15 cellular contexts compared by ENCODE assay signal in the genomic region with DNA sequence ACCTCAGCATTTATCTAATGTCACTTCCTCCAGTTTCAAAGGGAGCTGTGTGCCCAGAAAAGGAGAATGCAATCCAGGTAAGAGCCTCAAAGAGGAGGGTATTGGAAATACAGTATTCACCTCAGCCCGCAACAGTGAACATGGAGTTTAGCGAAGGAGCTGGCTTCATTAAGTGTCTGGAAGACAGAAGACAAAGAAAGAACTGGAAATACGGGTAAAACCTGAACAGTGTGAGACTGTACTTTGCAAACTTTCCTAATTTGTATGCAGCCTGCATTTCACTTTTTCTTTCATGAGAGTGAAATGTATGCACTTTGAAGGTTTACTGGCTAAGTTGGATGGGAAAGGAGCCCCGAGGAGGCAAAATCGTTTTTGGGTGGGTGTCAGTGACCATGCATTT.
A peak's percentile ranks its signal among the peaks of the same experiment; 100 is the strongest.
DNase-seq lines count a peak whose midpoint lies in the region; ATAC-seq, FAIRE-seq and TF ChIP-seq lines count a peak whose summit lies in the region.
"Had no signal": no experiment of that assay in that cellular context is flagged by ENCODE, and none has a peak within 500 bp of the region (broad histone marks: within the 10 kb centered on the region; RNA-seq: fewer than 3 reads in every experiment).

No MANE protein-coding gene starts in this region.

- H3K4me3 ChIP-seq in H1 (ENCODE audit: extremely low read depth in 1 of 4, insufficient read depth in 2 of 4, low read depth in 3 of 4, low read length in 4 of 4) (no peak overlapping the region), hepatocyte (no peak overlapping the region), neuronal stem cell (ENCODE audit: low read length in 2 of 2) (peak overlapping the region in 1 of 2 donors; percentile 21), gastroesophageal sphincter (no peak overlapping the region), ascending aorta (no peak overlapping the region)
- H3K4me3 ChIP-seq: BLaER1, HAP-1 had no signal

- TF ChIP-seq EP300 in H1 (IDR thresholded peaks at IDR 0.05; ENCODE audit: borderline replicate concordance in 1 of 2, low read depth in 2 of 2, low read length in 2 of 2): no peak
- TF ChIP-seq EP300 in gastroesophageal sphincter (IDR thresholded peaks at IDR 0.05): no peak

- peak overlapping the region; percentile 21; the same call in 1 of the 2 replicates for H2BK12ac ChIP-seq in H1 (ENCODE audit: low read depth, low read length)
- no peak overlapping the region for H2BK12ac ChIP-seq in neuronal stem cell (ENCODE audit: low read length)

- H3K23me2 ChIP-seq in H1 (ENCODE audit: low read depth, low read length): no peaks in the 10 kb centered on the region

- H3K9me2 ChIP-seq in hepatocyte (replicated peaks; ENCODE audit: insufficient read depth): no peaks in the 10 kb centered on the region

- H3K79me1 ChIP-seq in H1 (ENCODE audit: low read depth, low read length) (no peaks in the 10 kb centered on the region), neuronal stem cell (ENCODE audit: low read depth, low read length) (no peaks in the 10 kb centered on the region)

- no peak for TF ChIP-seq RAD21 in H1 (IDR thresholded peaks at IDR 0.05 in 1 of 2, conservative IDR thresholded peaks at IDR 0.05 in 1 of 2; ENCODE audit: low read depth in 2 of 2, low read length in 2 of 2)

- H3K4me2 ChIP-seq in H1 (ENCODE audit: insufficient read depth in 1 of 2, low read depth in 2 of 2, low read length in 2 of 2) (no peak overlapping the region), hepatocyte (no peak overlapping the region), neuronal stem cell (ENCODE audit: insufficient read depth, low read length, poor library complexity, severe bottlenecking) (no peak overlapping the region)
- H3K4me2 ChIP-seq: BLaER1 had no signal

- H3K56ac ChIP-seq in H1 (replicated peaks; ENCODE audit: insufficient read length, low read depth, low read length): no peak overlapping the region

- TF ChIP-seq POLR2A in H1 (IDR thresholded peaks at IDR 0.05; ENCODE audit: control extremely low read depth in 1 of 2, low read depth in 2 of 2, low read length in 2 of 2) (no peak), gastroesophageal sphincter (IDR thresholded peaks at IDR 0.05) (no peak)

- no peak overlapping the region for H2AFZ ChIP-seq in H1 (ENCODE audit: low read length)
- H2AFZ ChIP-seq in hepatocyte: no peak overlapping the region
- peak overlapping the region; percentile 83 for H2AFZ ChIP-seq in neuronal stem cell (ENCODE audit: low read length)

- no peak for FAIRE-seq in H1 (lab: Jason Lieb, UNC)

- H2BK15ac ChIP-seq in H1 (ENCODE audit: low read length) (no peak overlapping the region), neuronal stem cell (ENCODE audit: low read length) (no peak overlapping the region)

- TF ChIP-seq CTCF in H1 (IDR thresholded peaks at IDR 0.05; ENCODE audit: control extremely low read depth in 1 of 3, insufficient read depth in 1 of 3, low read depth in 1 of 3, low read length in 3 of 3): no peak
- no peak for TF ChIP-seq CTCF in hepatocyte (IDR thresholded peaks at IDR 0.05; ENCODE audit: poor library complexity)
- no peak for TF ChIP-seq CTCF in gastroesophageal sphincter (IDR thresholded peaks at IDR 0.05)
- TF ChIP-seq CTCF in ascending aorta (IDR thresholded peaks at IDR 0.05): no peak

- no peak overlapping the region for H3K18ac ChIP-seq in H1 (ENCODE audit: extremely low read depth, low read length)
- no peak overlapping the region for H3K18ac ChIP-seq in neuronal stem cell (ENCODE audit: low read length)

- no peaks in the 10 kb centered on the region for H4K20me1 ChIP-seq in H1 (replicated peaks in 1 of 2; ENCODE audit: control insufficient read depth in 1 of 2, insufficient read depth in 2 of 2, low read length in 2 of 2)
- H4K20me1 ChIP-seq in hepatocyte (ENCODE audit: insufficient read depth, poor library complexity, severe bottlenecking): no peaks in the 10 kb centered on the region
- H4K20me1 ChIP-seq: BLaER1 had no signal

- H3K9ac ChIP-seq in H1 (replicated peaks in 1 of 4; ENCODE audit: extremely low read depth in 1 of 4, low read depth in 3 of 4, low read length in 3 of 4) (no peak overlapping the region), neuronal stem cell (ENCODE audit: low read depth, low read length, poor library complexity) (no peak overlapping the region)
- H3K9ac ChIP-seq: BLaER1 had no signal

- H4K5ac ChIP-seq in H1 (ENCODE audit: insufficient read length, low read depth, low read length): no peak overlapping the region

- POLR2A ChIA-PET in H1 (lab: Charles Lee; ENCODE audit: partially characterized antibody): no interaction called here

- H4K8ac ChIP-seq in H1 (ENCODE audit: extremely low read depth, insufficient read depth, low read length): no peak overlapping the region
- H4K8ac ChIP-seq in neuronal stem cell (ENCODE audit: low read depth, low read length): no peak overlapping the region

- H2BK120ac ChIP-seq in H1 (replicated peaks; ENCODE audit: low read depth, low read length) (no peak overlapping the region), neuronal stem cell (ENCODE audit: low read depth, low read length) (no peak overlapping the region)

- H3K27me3 ChIP-seq in H1 (replicated peaks in 1 of 4; ENCODE audit: control insufficient read depth in 3 of 4, extremely low read depth in 1 of 4, insufficient read depth in 3 of 4, low read length in 3 of 4) (no peaks in the 10 kb centered on the region; a peak in 1 of 7 replicates), hepatocyte (no peaks in the 10 kb centered on the region), neuronal stem cell (ENCODE audit: control insufficient read depth in 3 of 3, insufficient read depth in 3 of 3, low read depth in 1 of 3, low read length in 3 of 3) (no peaks in the 10 kb centered on the region), gastroesophageal sphincter (peaks cover 22% of the 10 kb centered on the region), ascending aorta (no peaks in the 10 kb centered on the region)
- H3K27me3 ChIP-seq: BLaER1 had no signal

- peak overlapping the region; percentile 86 for H2BK20ac ChIP-seq in H1 (ENCODE audit: low read length)

- H4K91ac ChIP-seq in H1 (replicated peaks; ENCODE audit: insufficient read length, low read length): no peak overlapping the region
- no peak overlapping the region for H4K91ac ChIP-seq in neuronal stem cell (ENCODE audit: low read depth, low read length, poor library complexity)

- H2AK5ac ChIP-seq in H1 (ENCODE audit: low read depth, low read length): no peak overlapping the region
- no peak overlapping the region for H2AK5ac ChIP-seq in neuronal stem cell (ENCODE audit: low read depth, low read length)

- DNase-seq in ELF-1 (ENCODE audit: low read depth, low spot score): peak; percentile 45
- DNase-seq in H1 (ENCODE audit: low read depth in 1 of 2, low spot score in 2 of 2): no peak
- DNase-seq in hepatocyte (ENCODE audit: low spot score): no peak
- no peak for DNase-seq in neuronal stem cell (ENCODE audit: low spot score)
- DNase-seq in amygdala (lab: John Stamatoyannopoulos, UW): no peak
- no peak for DNase-seq in DMS114 treated with DMSO at 0.1 percent for 48 hours (lab: John Stamatoyannopoulos, UW; ENCODE audit: unreplicated experiment)
- DNase-seq in ascending aorta (ENCODE audit: low spot score in 2 of 2): no peak
- DNase-seq: CD8-positive, alpha-beta T cell; DMS79; NCI-H187; NCI-H69 had no signal

- H3K36me3 ChIP-seq in H1 (ENCODE audit: control insufficient read depth in 2 of 4, insufficient read depth in 4 of 4, low read length in 3 of 4): no peaks in the 10 kb centered on the region
- H3K36me3 ChIP-seq in hepatocyte (replicated peaks; ENCODE audit: insufficient read depth, low read depth): no peaks in the 10 kb centered on the region
- H3K36me3 ChIP-seq in neuronal stem cell (replicated peaks in 1 of 2; ENCODE audit: control insufficient read depth in 2 of 2, insufficient read depth in 2 of 2, low read length in 2 of 2): no peaks in the 10 kb centered on the region
- H3K36me3 ChIP-seq in gastroesophageal sphincter: no peaks in the 10 kb centered on the region
- H3K36me3 ChIP-seq in ascending aorta: no peaks in the 10 kb centered on the region
- H3K36me3 ChIP-seq: BLaER1, HAP-1 had no signal

- CTCF ChIA-PET in H1 (lab: Charles Lee; ENCODE audit: partially characterized antibody): interaction anchor here (0.7 to 1.6 kb wide), 5 partner anchors 11 to 1291 kb away, joined by 3 to 4 read pairs (median 3); no protein-coding TSS in a partner anchor

- H3K4ac ChIP-seq in H1 (replicated peaks; ENCODE audit: insufficient read length, low read depth, low read length) (no peak overlapping the region), neuronal stem cell (ENCODE audit: low read length) (no peak overlapping the region)

- H3K4me1 ChIP-seq in H1 (replicated peaks in 1 of 4; ENCODE audit: control insufficient read depth in 3 of 4, insufficient read depth in 4 of 4, low read length in 3 of 4) (peaks cover 1 to 20% (median 12%) of the 10 kb centered on the region in 4 experiments), hepatocyte (ENCODE audit: insufficient read depth) (no peaks in the 10 kb centered on the region), neuronal stem cell (ENCODE audit: control insufficient read depth in 2 of 2, insufficient read depth in 1 of 2, low read depth in 1 of 2, low read length in 2 of 2) (peaks cover 21 to 33% of the 10 kb centered on the region in 2 donors), gastroesophageal sphincter (no peaks in the 10 kb centered on the region), ascending aorta (no peaks in the 10 kb centered on the region)
- H3K4me1 ChIP-seq: HAP-1 had no signal

- ATAC-seq in gastroesophageal sphincter: no peak
- ATAC-seq: CD8-positive, alpha-beta T cell had no signal

- H3K27ac ChIP-seq in H1 (ENCODE audit: low read depth, low read length): no peak overlapping the region
- peak overlapping the region; percentile 20 for H3K27ac ChIP-seq in hepatocyte
- H3K27ac ChIP-seq in neuronal stem cell (replicated peaks; ENCODE audit: low read length): no peak overlapping the region
- H3K27ac ChIP-seq in gastroesophageal sphincter: no peak overlapping the region
- H3K27ac ChIP-seq in ascending aorta: no peak overlapping the region
- H3K27ac ChIP-seq: BLaER1, HL-60 had no signal

- H3K14ac ChIP-seq in H1 (ENCODE audit: insufficient read length): no peak overlapping the region
- no peak overlapping the region for H3K14ac ChIP-seq in neuronal stem cell (ENCODE audit: low read length)

- H3K79me2 ChIP-seq in H1 (ENCODE audit: control insufficient read depth in 1 of 2, insufficient read depth in 2 of 2, low read length in 2 of 2) (no peaks in the 10 kb centered on the region), hepatocyte (no peaks in the 10 kb centered on the region)

- H2BK5ac ChIP-seq in H1 (ENCODE audit: low read depth, low read length) (no peak overlapping the region), neuronal stem cell (ENCODE audit: low read length) (no peak overlapping the region)

- WGBS in H1 (ENCODE audit: extremely low coverage in 1 of 2, insufficient coverage in 1 of 2, insufficient read length in 1 of 2, insufficient replicate concordance in 2 of 2, low coverage in 1 of 2, low lambda C conversion rate in 2 of 2, missing lambda C conversion rate in 1 of 2), 2 experiments: 90% methylated on average over 5 of the region's 5 CpGs; no CpG with 5 or more reads in 1 of the 2 experiments
- 77% methylated on average over 5 of the region's 5 CpGs for WGBS in hepatocyte (ENCODE audit: low lambda C conversion rate, missing lambda C conversion rate)
- no CpG with 5 or more reads among the region's 5 CpGs for whole genome bisulfite sequencing in neuronal stem cell (ENCODE audit: extremely low coverage in 2 of 2, insufficient read length in 2 of 2, insufficient replicate concordance in 1 of 2), 2 donors
- 61 to 91% methylated on average over 3 to 5 of the region's 5 CpGs for WGBS in gastroesophageal sphincter (ENCODE audit: low coverage in 1 of 2), 2 donors

- peaks cover 0 to 2% of the 10 kb centered on the region in 2 experiments; a peak in 1 of 4 replicates for H3K9me3 ChIP-seq in H1 (ENCODE audit: insufficient read depth in 2 of 2, low read depth in 1 of 2, low read length in 1 of 2)
- H3K9me3 ChIP-seq in hepatocyte (ENCODE audit: low read depth): no peaks in the 10 kb centered on the region
- peaks cover 3 to 20% of the 10 kb centered on the region in 2 donors for H3K9me3 ChIP-seq in neuronal stem cell (replicated peaks in 1 of 2; ENCODE audit: control insufficient read depth in 2 of 2, insufficient read depth in 1 of 2, low read depth in 1 of 2, low read length in 2 of 2)
- no peaks in the 10 kb centered on the region for H3K9me3 ChIP-seq in gastroesophageal sphincter
- H3K9me3 ChIP-seq in ascending aorta: no peaks in the 10 kb centered on the region
- H3K9me3 ChIP-seq: HAP-1 had no signal

- intact Hi-C loops in ascending aorta (cut with DNase I): no loop called here

- H3K23ac ChIP-seq in H1 (ENCODE audit: insufficient read length) (no peak overlapping the region), neuronal stem cell (ENCODE audit: low read depth, low read length, poor library complexity) (no peak overlapping the region)
